Comparison of ENCODE assay signal across 8 cellular contexts in genomic region chr5:136082390-136083193, GRCh38. TPM values are rescaled to one million over a fixed set of nuclear protein-coding genes. Genes with fewer than 3 reads are reported as not detected.
DNase-seq lines count a peak whose midpoint lies in the region; ATAC-seq and TF ChIP-seq lines count a peak whose summit lies in the region.

No MANE protein-coding gene starts in this region.

- no peak for ATAC-seq in stimulated activated naive B cell treated with anti-CD40 and anti-IgM and Interleukin-4, amounts not matched to agents 10 μg/mL and 1 μg/mL and 100 μg/mL, for 72 hours (replicated peaks)
- no peak for ATAC-seq in HG02610 (IDR thresholded peaks at IDR 0.05; ENCODE audit: unreplicated experiment)

- peak; percentile 83 for TF ChIP-seq CTCF in mesothelial cell of epicardium (IDR thresholded peaks at IDR 0.05; ENCODE audit: unreplicated experiment)

- H3K27ac Mint-ChIP-seq in mesothelial cell of epicardium, result no peak overlapping the region
- H3K27ac Mint-ChIP-seq in stimulated activated naive B cell treated with anti-CD40 and anti-IgM and Interleukin-4, amounts not matched to agents 10 μg/mL and 1 μg/mL and 100 μg/mL, for 72 hours, result no peak overlapping the region

- peaks cover 7% of the 10 kb centered on the region for H3K4me1 Mint-ChIP-seq in mesothelial cell of epicardium
- H3K4me1 Mint-ChIP-seq in stimulated activated naive B cell treated with anti-CD40 and anti-IgM and Interleukin-4, amounts not matched to agents 10 μg/mL and 1 μg/mL and 100 μg/mL, for 72 hours, result peaks cover 8 to 11% of the 10 kb centered on the region in 2 donors

- no peaks in the 10 kb centered on the region for H3K36me3 Mint-ChIP-seq in mesothelial cell of epicardium
- peaks cover 0 to 4% of the 10 kb centered on the region in 2 donors for H3K36me3 Mint-ChIP-seq in stimulated activated naive B cell treated with anti-CD40 and anti-IgM and Interleukin-4, amounts not matched to agents 10 μg/mL and 1 μg/mL and 100 μg/mL, for 72 hours

- H3K36me3 ChIP-seq in effector memory CD4-positive, alpha-beta T cell (ENCODE audit: control insufficient read depth, insufficient read depth, low read length), result no peaks in the 10 kb centered on the region

- DNase-seq in DMS 273 (lab: John Stamatoyannopoulos, UW; ENCODE audit: unreplicated experiment) (peak; percentile 88), DMS 273 treated with DMSO at 0.1 percent for 48 hours (lab: John Stamatoyannopoulos, UW) (no peak), NAMALWA (ENCODE audit: low spot score) (peak; percentile 56), mesothelial cell of epicardium (ENCODE audit: low spot score in 2 of 2, unreplicated experiment in 2 of 2) (peak; percentile 66 to 88)
- DNase-seq in activated CD4-positive, alpha-beta T cell treated with anti-CD3 and anti-CD28 coated beads for 4 hours, result peak; percentile 26 to 29
- DNase-seq in effector memory CD4-positive, alpha-beta T cell, result peak; percentile 26 to 53 (median 35)
- DNase-seq in stimulated activated naive B cell treated with anti-CD40 and anti-IgM and Interleukin-4, amounts not matched to agents 10 μg/mL and 1 μg/mL and 100 μg/mL, for 72 hours, result peak; percentile 25

- H3K4me1 ChIP-seq in effector memory CD4-positive, alpha-beta T cell (ENCODE audit: control insufficient read depth, insufficient read depth, low read length, poor library complexity, severe bottlenecking), result no peaks in the 10 kb centered on the region

- H3K27me3 ChIP-seq in effector memory CD4-positive, alpha-beta T cell (replicated peaks; ENCODE audit: control insufficient read depth, insufficient read depth, low read length, poor library complexity, severe bottlenecking), result peaks cover 4% of the 10 kb centered on the region

- H3K9me3 Mint-ChIP-seq in mesothelial cell of epicardium, result no peaks in the 10 kb centered on the region
- H3K9me3 Mint-ChIP-seq in stimulated activated naive B cell treated with anti-CD40 and anti-IgM and Interleukin-4, amounts not matched to agents 10 μg/mL and 1 μg/mL and 100 μg/mL, for 72 hours, result no peaks in the 10 kb centered on the region

- no peak overlapping the region for H3K4me3 ChIP-seq in effector memory CD4-positive, alpha-beta T cell (ENCODE audit: insufficient read depth, low read depth, low read length, poor library complexity, severe bottlenecking)

- H3K27me3 Mint-ChIP-seq in mesothelial cell of epicardium (ENCODE audit: low read depth), result peaks cover 14% of the 10 kb centered on the region
- H3K27me3 Mint-ChIP-seq in stimulated activated naive B cell treated with anti-CD40 and anti-IgM and Interleukin-4, amounts not matched to agents 10 μg/mL and 1 μg/mL and 100 μg/mL, for 72 hours, result peaks cover 27 to 31% of the 10 kb centered on the region in 2 donors

- no peak overlapping the region for H3K4me3 Mint-ChIP-seq in mesothelial cell of epicardium
- no peak overlapping the region for H3K4me3 Mint-ChIP-seq in stimulated activated naive B cell treated with anti-CD40 and anti-IgM and Interleukin-4, amounts not matched to agents 10 μg/mL and 1 μg/mL and 100 μg/mL, for 72 hours

- H3K9me3 ChIP-seq in effector memory CD4-positive, alpha-beta T cell (ENCODE audit: control insufficient read depth, low read length), result no peaks in the 10 kb centered on the region

- no peak overlapping the region for H3K27ac ChIP-seq in effector memory CD4-positive, alpha-beta T cell (ENCODE audit: insufficient read depth, low read length, poor library complexity, severe bottlenecking)

RNA-seq across cellular contexts. Expression of gene SMAD5, which starts 50.1 kb away (rescaled TPM):
- total RNA-seq in mesothelial cell of epicardium, result 93.4 to 102 TPM (median 93.6 TPM) in 3 replicates

RNA-seq across cellular contexts. Expression of gene TGFBI, which starts 53.8 kb away (rescaled TPM):
- 339 to 354 TPM (median 345 TPM) in 3 replicates for total RNA-seq in mesothelial cell of epicardium
